8 cellular contexts compared by ENCODE assay signal in genomic region chr2:183124222-183124956, GRCh38. TPM values are rescaled to one million over a fixed set of nuclear protein-coding genes. Genes with fewer than 3 reads are reported as not detected.
DNase-seq lines count a peak whose midpoint lies in the region; ATAC-seq and TF ChIP-seq lines count a peak whose summit lies in the region.

TSS of gene NUP35 (plus strand) at chr2:183124443. CDS start at chr2:183124458, 15 bp downstream.

- H3K9me3 Mint-ChIP-seq in activated T-helper 17 cell treated with anti-CD3 and anti-CD28 coated beads, Interleukin-2, amount 50 U/mL, for 72 hours, result no peaks in the 10 kb centered on the region
- no peaks in the 10 kb centered on the region for H3K9me3 Mint-ChIP-seq in naive thymus-derived CD8-positive, alpha-beta T cell

- peaks cover 13% of the 10 kb centered on the region for H3K4me1 Mint-ChIP-seq in activated T-helper 17 cell treated with anti-CD3 and anti-CD28 coated beads, Interleukin-2, amount 50 U/mL, for 72 hours
- peaks cover 9 to 45% (median 29%) of the 10 kb centered on the region in 4 donors for H3K4me1 Mint-ChIP-seq in naive thymus-derived CD8-positive, alpha-beta T cell

- TF ChIP-seq CTCF in LNCaP clone FGC (IDR thresholded peaks at IDR 0.05; ENCODE audit: control insufficient read depth, extremely low read depth, insufficient read depth), result no peak
- TF ChIP-seq CTCF in RWPE1 (conservative IDR thresholded peaks at IDR 0.05; ENCODE audit: low read depth), result no peak
- no peak for TF ChIP-seq CTCF in fibroblast of mammary gland (conservative IDR thresholded peaks at IDR 0.05; ENCODE audit: control insufficient read depth, insufficient read depth, low read depth, low read length)

- ATAC-seq in activated T-helper 17 cell treated with anti-CD3 and anti-CD28 coated beads, Interleukin-2, amount 50 U/mL, for 72 hours (replicated peaks), result peak; percentile 97
- ATAC-seq in naive thymus-derived CD8-positive, alpha-beta T cell, result peak; percentile 92 to 94

- H3K4me3 Mint-ChIP-seq in activated T-helper 17 cell treated with anti-CD3 and anti-CD28 coated beads, Interleukin-2, amount 50 U/mL, for 72 hours, result peak within 1 kb of the TSS; percentile 97
- H3K4me3 Mint-ChIP-seq in naive thymus-derived CD8-positive, alpha-beta T cell, result peak within 1 kb of the TSS; percentile 86 to 98 (median 96)

- H3K27me3 Mint-ChIP-seq in activated T-helper 17 cell treated with anti-CD3 and anti-CD28 coated beads, Interleukin-2, amount 50 U/mL, for 72 hours, result peaks cover 5% of the 10 kb centered on the region
- peaks cover 8 to 23% (median 8%) of the 10 kb centered on the region in 5 donors for H3K27me3 Mint-ChIP-seq in naive thymus-derived CD8-positive, alpha-beta T cell

- DNase-seq in Daoy (ENCODE audit: low read depth) (peak; percentile 89), GOT3 (lab: John Stamatoyannopoulos, UW) (peak; percentile 43), LNCaP clone FGC (ENCODE audit: low read depth) (peak; percentile 71), RWPE1 (ENCODE audit: low spot score) (peak; percentile 79), fibroblast of mammary gland (ENCODE audit: low read depth) (peak; percentile 89)
- DNase-seq in naive thymus-derived CD8-positive, alpha-beta T cell, result peak; percentile 63 to 90 (median 82)
- peak; percentile 77 to 89 (median 80) for DNase-seq in stimulated activated naive CD4-positive, alpha-beta T cell (lab: John Stamatoyannopoulos, UW)

- H3K27ac ChIP-seq in RWPE1, result peak within 1 kb of the TSS; percentile 97

- H3K27ac Mint-ChIP-seq in activated T-helper 17 cell treated with anti-CD3 and anti-CD28 coated beads, Interleukin-2, amount 50 U/mL, for 72 hours, result peak within 1 kb of the TSS; percentile 95
- H3K27ac Mint-ChIP-seq in naive thymus-derived CD8-positive, alpha-beta T cell, result peak within 1 kb of the TSS; percentile 93 to 99 (median 98)

- CTCF ChIA-PET in RWPE1 (lab: Yijun Ruan, JAX), result interaction anchor here (0.6 kb wide), 1 partner anchor 17 kb away, joined by 3 read pairs; no protein-coding TSS in a partner anchor

- POLR2A ChIA-PET in RWPE1 (lab: Yijun Ruan, JAX; ENCODE audit: low non-redundant PET), result no interaction called here
- POLR2A ChIA-PET in naive thymus-derived CD8-positive, alpha-beta T cell (lab: Charles Lee), result interaction anchor here (0.5 to 0.9 kb wide), 3 partner anchors 15 to 70 kb away, joined by 3 to 5 read pairs (median 4); partner anchors contain the start of gene DUSP19

- peaks cover 36% of the 10 kb centered on the region for H3K36me3 Mint-ChIP-seq in activated T-helper 17 cell treated with anti-CD3 and anti-CD28 coated beads, Interleukin-2, amount 50 U/mL, for 72 hours (ENCODE audit: low read depth)
- peaks cover 0 to 11% (median 6%) of the 10 kb centered on the region in 3 donors for H3K36me3 Mint-ChIP-seq in naive thymus-derived CD8-positive, alpha-beta T cell

- H3K4me3 ChIP-seq in LNCaP clone FGC (ENCODE audit: low read depth, low read length), result peak within 1 kb of the TSS; percentile 96
- H3K4me3 ChIP-seq in fibroblast of mammary gland (ENCODE audit: control insufficient read depth, low read depth, low read length), result peak within 1 kb of the TSS; percentile 97

RNA-seq across cellular contexts. Expression of gene NUP35, which starts in this region (rescaled TPM):
- 43.3 and 49.0 TPM in 2 replicates for total RNA-seq in Daoy (2014; rRNA removed; shearing (Covaris generic))
- total RNA-seq in activated T-helper 17 cell treated with anti-CD3 and anti-CD28 coated beads, Interleukin-2, amount 50 U/mL, for 72 hours, result 10 to 100 TPM; 30.6 to 33.2 TPM
- total RNA-seq in naive thymus-derived CD8-positive, alpha-beta T cell, result 10 to 100 TPM; 19.1 to 20.7 TPM
- 1 to 10 TPM; 4.2 to 8.2 (median 6.1) TPM for polyA plus RNA-seq in naive thymus-derived CD8-positive, alpha-beta T cell

Comparison
In these comparisons a context has a peak if more than half of its experiments do, and no peak if none do; other contexts are left out.
1. Peak in every context shown above with its lines: DNase-seq, ATAC-seq, H3K4me3 ChIP-seq and H3K27ac ChIP-seq.